ENCODE assay signal across 33 cellular contexts in genomic region chr6:161237176-161237575, GRCh38.
"Had no signal": no experiment of that assay in that cellular context is flagged by ENCODE, and none has a peak within 500 bp of the region (broad histone marks: within the 10 kb centered on the region; RNA-seq: fewer than 3 reads in every experiment).

No MANE protein-coding gene starts in this region.

- H3K4me3 Mint-ChIP-seq: activated CD4-positive, alpha-beta memory T cell treated with anti-CD3 and anti-CD28 coated beads for 36 hours; activated CD4-positive, alpha-beta T cell treated with anti-CD3 and anti-CD28 coated beads for 36 hours; activated CD4-positive, alpha-beta T cell treated with anti-CD3 and anti-CD28 coated beads, Interleukin-2, amount 10 ng/mL, durations not matched to agents 24 days and 14 days; activated CD8-positive, alpha-beta memory T cell treated with anti-CD3 and anti-CD28 coated beads, Interleukin-2, amount 10 ng/mL, durations not matched to agents 7 days and 5 days; activated CD8-positive, alpha-beta T cell treated with anti-CD3 and anti-CD28 coated beads, Interleukin-2, amount 10 ng/mL, durations not matched to agents 7 days and 5 days; activated naive CD8-positive, alpha-beta T cell; T-cell; T-helper 1 cell treated with Interleukin-12 subunit alpha and Interleukin-12 subunit beta and Interleukin-4 antibody, amounts not matched to agents 30 μg/mL and 1 μg/mL, for 36 hours; T-helper 2 cell treated with Interferon-gamma antibody and Interleukin-4, amounts not matched to agents 5 μg/mL and 100 μg/mL, for 36 hours had no signal

- H3K4me3 ChIP-seq: breast epithelium, cardiac muscle cell, colonic mucosa, esophagus squamous epithelium, gastroesophageal sphincter had no signal

- ATAC-seq: activated CD8-positive, alpha-beta memory T cell treated with anti-CD3 and anti-CD28 coated beads, Interleukin-2, amount 10 ng/mL, durations not matched to agents 7 days and 5 days; activated CD8-positive, alpha-beta T cell treated with anti-CD3 and anti-CD28 coated beads, Interleukin-2, amount 10 ng/mL, durations not matched to agents 7 days and 5 days; gastroesophageal sphincter; T-cell had no signal

- H3K27ac ChIP-seq: breast epithelium, cardiac muscle cell, colonic mucosa, epithelial cell of prostate had no signal

- H3K4me1 ChIP-seq: breast epithelium, colonic mucosa had no signal

- H3K27me3 Mint-ChIP-seq: activated CD4-positive, alpha-beta memory T cell treated with anti-CD3 and anti-CD28 coated beads for 36 hours; activated CD4-positive, alpha-beta T cell treated with anti-CD3 and anti-CD28 coated beads for 36 hours; activated CD4-positive, alpha-beta T cell treated with anti-CD3 and anti-CD28 coated beads, Interleukin-2, amount 10 ng/mL, durations not matched to agents 24 days and 14 days; activated CD8-positive, alpha-beta memory T cell treated with anti-CD3 and anti-CD28 coated beads, Interleukin-2, amount 10 ng/mL, durations not matched to agents 7 days and 5 days; activated naive CD8-positive, alpha-beta T cell; activated T-helper 17 cell treated with anti-CD3 and anti-CD28 coated beads, Interleukin-2, amount 50 U/mL, for 72 hours; T-cell had no signal

- H3K27me3 ChIP-seq: breast epithelium, cardiac muscle cell, colonic mucosa, esophagus squamous epithelium, gastroesophageal sphincter had no signal

- H3K36me3 ChIP-seq: breast epithelium, cardiac muscle cell, colonic mucosa, esophagus squamous epithelium, gastroesophageal sphincter had no signal

- DNase-seq: activated CD4-positive, alpha-beta memory T cell treated with anti-CD3 and anti-CD28 coated beads for 36 hours; activated CD4-positive, alpha-beta T cell treated with anti-CD3 and anti-CD28 coated beads for 36 hours; activated CD4-positive, alpha-beta T cell treated with anti-CD3 and anti-CD28 coated beads, Interleukin-2, amount 10 ng/mL, durations not matched to agents 24 days and 14 days; activated CD4-positive, CD25-positive, alpha-beta regulatory T cell; activated CD4-positive, CD25-positive, alpha-beta regulatory T cell treated with anti-CD3 and anti-CD28 coated beads, Interleukin-2, amount 50 U/mL, for 72 hours; activated CD8-positive, alpha-beta memory T cell treated with anti-CD3 and anti-CD28 coated beads, Interleukin-2, amount 10 ng/mL, durations not matched to agents 7 days and 5 days; activated CD8-positive, alpha-beta memory T cell treated with anti-CD3 and anti-CD28 coated beads, Interleukin-2, amount 50 U/mL, for 4 hours; activated CD8-positive, alpha-beta T cell treated with anti-CD3 and anti-CD28 coated beads, Interleukin-2, amount 10 ng/mL, durations not matched to agents 7 days and 5 days; activated effector memory CD4-positive, alpha-beta T cell treated with Interleukin-2 at 50 U/mL for 16 hours; activated gamma-delta T cell treated with Interleukin-2 at 50 U/mL for 16 hours; activated naive CD4-positive, alpha-beta T cell treated with anti-CD3 and anti-CD28 coated beads, Interleukin-2, amount 50 U/mL, for 16 hours; activated naive CD4-positive, alpha-beta T cell treated with Interleukin-2 at 50 U/mL for 16 hours; activated T-cell treated with anti-CD3 and anti-CD28 coated beads, Interleukin-2, amount 50 U/mL, for 1 hour; amniotic stem cell; aorta; central memory CD4-positive, alpha-beta T cell; cerebellar nuclear complex; colonic mucosa; effector CD8-positive, alpha-beta T cell; esophagus squamous epithelium; foreskin melanocyte; SW 1271; T-cell; T1000 had no signal

- H3K27ac Mint-ChIP-seq: activated CD4-positive, alpha-beta T cell treated with anti-CD3 and anti-CD28 coated beads for 36 hours; activated CD4-positive, alpha-beta T cell treated with anti-CD3 and anti-CD28 coated beads, Interleukin-2, amount 10 ng/mL, durations not matched to agents 24 days and 14 days; activated CD8-positive, alpha-beta memory T cell treated with anti-CD3 and anti-CD28 coated beads, Interleukin-2, amount 10 ng/mL, durations not matched to agents 7 days and 5 days; activated CD8-positive, alpha-beta T cell treated with anti-CD3 and anti-CD28 coated beads, Interleukin-2, amount 10 ng/mL, durations not matched to agents 7 days and 5 days; activated naive CD8-positive, alpha-beta T cell; brain; T-cell; T-helper 1 cell treated with Interleukin-12 subunit alpha and Interleukin-12 subunit beta and Interleukin-4 antibody, amounts not matched to agents 30 μg/mL and 1 μg/mL, for 36 hours; T-helper 2 cell treated with Interferon-gamma antibody and Interleukin-4, amounts not matched to agents 5 μg/mL and 100 μg/mL, for 36 hours had no signal

- H3K9me3 ChIP-seq: breast epithelium, colonic mucosa, esophagus squamous epithelium, gastroesophageal sphincter had no signal
